ENCODE assay signal across 10 cellular contexts in the genomic region with DNA sequence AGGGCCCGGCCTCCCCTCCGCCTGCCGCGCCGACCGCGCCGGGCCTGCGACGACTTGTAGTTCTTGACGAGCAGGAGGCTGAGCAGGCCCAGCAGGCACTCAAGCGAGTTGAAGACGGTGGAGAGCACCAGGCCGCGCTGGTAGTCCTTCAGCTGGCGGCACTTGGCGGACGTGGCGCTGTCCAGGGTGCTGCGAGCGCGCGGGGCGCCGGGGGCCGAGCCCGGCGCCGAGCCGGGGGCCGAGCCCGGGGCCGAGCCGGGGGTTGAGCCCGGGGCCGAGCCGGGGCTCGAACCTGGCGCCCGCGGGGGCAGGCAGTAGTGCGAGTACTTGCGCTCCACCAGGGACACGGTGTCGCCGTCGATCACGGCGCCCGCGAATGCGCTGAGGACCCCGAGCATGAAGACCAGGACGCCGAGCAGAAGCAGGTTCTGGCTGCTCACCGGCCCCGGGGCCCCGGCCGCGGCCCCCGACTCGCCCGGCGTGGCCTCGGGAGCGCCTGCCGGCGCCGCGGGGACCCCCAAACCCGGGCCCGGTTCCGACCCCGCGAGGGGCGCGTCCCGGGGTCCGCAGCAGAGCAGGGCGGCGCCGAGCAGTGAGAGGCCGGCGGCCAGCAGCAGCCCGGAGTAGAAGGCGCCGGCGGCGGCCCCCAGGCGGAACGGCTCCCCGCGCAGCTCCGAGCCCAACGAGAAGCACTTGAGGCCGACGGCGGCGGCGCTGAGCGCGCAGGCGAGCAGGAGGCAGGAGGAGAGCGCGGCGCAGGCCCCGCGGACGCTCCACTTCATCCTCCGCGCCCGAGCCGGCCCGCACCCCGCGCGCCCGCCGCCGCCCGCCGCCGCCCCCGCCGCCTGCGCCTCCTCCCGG. TPM values are rescaled to one million over a fixed set of nuclear protein-coding genes. Genes with fewer than 3 reads are reported as not detected.
DNase-seq lines count a peak whose midpoint lies in the region; ATAC-seq, FAIRE-seq and TF ChIP-seq lines count a peak whose summit lies in the region.
"Had no signal": no experiment of that assay in that cellular context is flagged by ENCODE, and none has a peak within 500 bp of the region (broad histone marks: within the 10 kb centered on the region; RNA-seq: fewer than 3 reads in every experiment).

No MANE protein-coding gene starts in this region.

- no peaks in the 10 kb centered on the region for H3K27me3 ChIP-seq in SJCRH30

- DNase-seq in NCI-H2029 (lab: John Stamatoyannopoulos, UW): peak; percentile 17
- no peak for DNase-seq in NCI-H2029 treated with DMSO at 0.1 percent for 48 hours (lab: John Stamatoyannopoulos, UW)
- peak; percentile 20 to 30 for DNase-seq in SJCRH30
- DNase-seq in frontal cortex (ENCODE audit: low spot score in 2 of 2): peak; percentile 48 to 70
- DNase-seq in retinal pigment epithelial cell (ENCODE audit: low read depth): peak; percentile 26
- DNase-seq in HT-29 (ENCODE audit: low spot score): no peak
- DNase-seq: midbrain, NCI-H187 treated with DMSO at 0.1 percent for 48 hours had no signal

- H3K27ac ChIP-seq in SJCRH30: no peak overlapping the region

- ATAC-seq in HG03097 (IDR thresholded peaks at IDR 0.05; ENCODE audit: low FRiP score, unreplicated experiment) (no peak), HG03342 (IDR thresholded peaks at IDR 0.05; ENCODE audit: unreplicated experiment) (no peak)

- H3K4me3 ChIP-seq in SJCRH30: peak overlapping the region; percentile 53
- H3K4me3 ChIP-seq in retinal pigment epithelial cell (ENCODE audit: low read length): no peak overlapping the region

- TF ChIP-seq CTCF in retinal pigment epithelial cell (conservative IDR thresholded peaks at IDR 0.05; ENCODE audit: low read depth, low read length): no peak

- no peaks in the 10 kb centered on the region for H3K36me3 ChIP-seq in SJCRH30

- no peaks in the 10 kb centered on the region for H3K9me3 ChIP-seq in SJCRH30 (replicated peaks)

- no peak for FAIRE-seq in frontal cortex (lab: Jason Lieb, UNC)

- peaks cover 2% of the 10 kb centered on the region; the same call in 1 of the 2 replicates for H3K4me1 ChIP-seq in SJCRH30

RNA-seq across cellular contexts. Expression of gene TMEM271, which starts 0.6 kb away (rescaled TPM):
- 1.4 TPM in 2 replicates for total RNA-seq in SJCRH30 (2014; rRNA removed; shearing (Covaris generic))
- total RNA-seq in frontal cortex: 15.9 TPM
- total RNA-seq in HT-29 (2014; rRNA removed; shearing (Covaris generic)): not detected in 2 replicates

RNA-seq across cellular contexts. Expression of gene PDE6B, which starts 49.9 kb away (rescaled TPM):
- 0.03 TPM in 1 of 2 replicates, not detected in the other for total RNA-seq in SJCRH30 (2014; rRNA removed; shearing (Covaris generic))
- total RNA-seq in frontal cortex: 2.0 TPM
- total RNA-seq in HT-29 (2014; rRNA removed; shearing (Covaris generic)): not detected in 2 replicates

Comparison
In these comparisons a context has a peak if more than half of its experiments do, and no peak if none do; other contexts are left out.
1. DNase-seq: peak in NCI-H2029 (single experiment), SJCRH30 (2 of 2), frontal cortex (2 of 2) and retinal pigment epithelial cell (single experiment); none in NCI-H2029 treated with DMSO at 0.1 percent for 48 hours (single experiment) and HT-29 (single experiment).